32 cellular contexts compared by ENCODE assay signal in genomic region chr17:14637260-14637659, GRCh38.
"Had no signal": no experiment of that assay in that cellular context is flagged by ENCODE, and none has a peak within 500 bp of the region (broad histone marks: within the 10 kb centered on the region; RNA-seq: fewer than 3 reads in every experiment).

No MANE protein-coding gene starts in this region.

- H3K4me3 ChIP-seq: adrenal gland, ascending aorta, body of pancreas, breast epithelium, cardiac muscle cell had no signal

- H3K9me3 ChIP-seq: adrenal gland, ascending aorta, body of pancreas, breast epithelium had no signal

- H3K27ac ChIP-seq: adrenal gland, ascending aorta, body of pancreas, brain microvascular endothelial cell, breast epithelium, cardiac muscle cell had no signal

- H3K4me1 ChIP-seq: adrenal gland, ascending aorta, body of pancreas, breast epithelium had no signal

- H3K27me3 ChIP-seq: adrenal gland, ascending aorta, body of pancreas, brain microvascular endothelial cell, breast epithelium, cardiac muscle cell had no signal

- ATAC-seq: activated naive CD4-positive, alpha-beta T cell treated with anti-CD3 and anti-CD28 coated beads, Interleukin-2, amount 50 U/mL, for 72 hours; activated naive CD8-positive, alpha-beta T cell treated with anti-CD3 and anti-CD28 coated beads, Interleukin-2, amount 50 U/mL, for 24 hours; activated T-cell treated with anti-CD3 and anti-CD28 coated beads, Interleukin-2, amount 50 U/mL, for 4 hours; activated T-cell treated with anti-CD3 and anti-CD28 coated beads, Interleukin-2, amount 50 U/mL, for 72 hours; activated T-helper 17 cell treated with anti-CD3 and anti-CD28 coated beads, Interleukin-2, amount 50 U/mL, for 72 hours; body of pancreas had no signal

- DNase-seq: activated effector memory CD4-positive, alpha-beta T cell treated with anti-CD3 and anti-CD28 coated beads, Interleukin-2, amount 50 U/mL, for 16 hours; activated effector memory CD4-positive, alpha-beta T cell treated with Interleukin-2 at 50 U/mL for 16 hours; activated gamma-delta T cell; activated gamma-delta T cell treated with Interleukin-2 at 50 U/mL for 16 hours; activated naive CD4-positive, alpha-beta T cell; activated naive CD4-positive, alpha-beta T cell treated with anti-CD3 and anti-CD28 coated beads for 36 hours; activated naive CD4-positive, alpha-beta T cell treated with anti-CD3 and anti-CD28 coated beads, Interleukin-2, amount 10 ng/mL, durations not matched to agents 7 days and 5 days; activated naive CD4-positive, alpha-beta T cell treated with anti-CD3 and anti-CD28 coated beads, Interleukin-2, amount 50 U/mL, for 16 hours; activated naive CD4-positive, alpha-beta T cell treated with Interleukin-2 at 50 U/mL for 16 hours; activated naive CD8-positive, alpha-beta T cell treated with anti-CD3 and anti-CD28 coated beads for 36 hours; activated naive CD8-positive, alpha-beta T cell treated with anti-CD3 and anti-CD28 coated beads, Interleukin-2, amount 10 ng/mL, durations not matched to agents 7 days and 5 days; activated naive CD8-positive, alpha-beta T cell treated with anti-CD3 and anti-CD28 coated beads, Interleukin-2, amount 50 U/mL, for 24 hours; activated T-cell treated with anti-CD3 and anti-CD28 coated beads, Interleukin-2, amount 50 U/mL, for 4 hours; activated T-cell treated with anti-CD3 and anti-CD28 coated beads, Interleukin-2, amount 50 U/mL, for 48 hours; activated T-cell treated with anti-CD3 and anti-CD28 coated beads, Interleukin-2, amount 50 U/mL, for 72 hours; adrenal gland; amniotic stem cell; amygdala; anterior cingulate cortex; aorta; body of pancreas; brain microvascular endothelial cell; caudate nucleus; central memory CD4-positive, alpha-beta T cell; cerebellar nuclear complex had no signal

- FAIRE-seq: astrocyte, bronchial epithelial cell had no signal

- H3K36me3 ChIP-seq: adrenal gland, ascending aorta, brain microvascular endothelial cell, breast epithelium, cardiac muscle cell had no signal
